In the genomic region with DNA sequence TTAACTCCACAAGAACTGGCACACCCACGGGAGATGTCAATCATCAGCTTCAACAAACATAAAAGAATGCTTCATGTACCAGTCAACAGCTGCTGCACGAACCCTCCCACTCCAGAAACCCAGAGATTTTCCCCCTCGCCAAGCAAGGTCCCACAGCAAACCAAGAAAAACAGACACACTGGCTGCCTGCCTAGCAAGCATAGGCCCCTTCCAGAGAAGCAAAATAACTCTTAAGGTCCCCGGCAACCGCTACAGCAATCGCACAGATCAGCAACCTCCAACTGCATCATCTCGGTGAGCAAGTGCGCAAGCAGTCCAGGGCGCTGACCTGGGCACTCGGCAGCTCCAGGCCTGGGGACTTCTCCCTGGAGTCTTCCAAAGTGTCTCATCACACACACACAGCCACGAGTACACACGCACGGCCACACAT, we compare ENCODE assay signal across 1 cellular context.
TF ChIP-seq lines count a peak whose summit lies in the region.

No MANE protein-coding gene starts in this region.

TF ChIP-seq in HepG2, 621 proteins besides CTCF, POLR2A, EP300 and RAD21 (continued from another document):
- TF ChIP-seq, protein P1, sequence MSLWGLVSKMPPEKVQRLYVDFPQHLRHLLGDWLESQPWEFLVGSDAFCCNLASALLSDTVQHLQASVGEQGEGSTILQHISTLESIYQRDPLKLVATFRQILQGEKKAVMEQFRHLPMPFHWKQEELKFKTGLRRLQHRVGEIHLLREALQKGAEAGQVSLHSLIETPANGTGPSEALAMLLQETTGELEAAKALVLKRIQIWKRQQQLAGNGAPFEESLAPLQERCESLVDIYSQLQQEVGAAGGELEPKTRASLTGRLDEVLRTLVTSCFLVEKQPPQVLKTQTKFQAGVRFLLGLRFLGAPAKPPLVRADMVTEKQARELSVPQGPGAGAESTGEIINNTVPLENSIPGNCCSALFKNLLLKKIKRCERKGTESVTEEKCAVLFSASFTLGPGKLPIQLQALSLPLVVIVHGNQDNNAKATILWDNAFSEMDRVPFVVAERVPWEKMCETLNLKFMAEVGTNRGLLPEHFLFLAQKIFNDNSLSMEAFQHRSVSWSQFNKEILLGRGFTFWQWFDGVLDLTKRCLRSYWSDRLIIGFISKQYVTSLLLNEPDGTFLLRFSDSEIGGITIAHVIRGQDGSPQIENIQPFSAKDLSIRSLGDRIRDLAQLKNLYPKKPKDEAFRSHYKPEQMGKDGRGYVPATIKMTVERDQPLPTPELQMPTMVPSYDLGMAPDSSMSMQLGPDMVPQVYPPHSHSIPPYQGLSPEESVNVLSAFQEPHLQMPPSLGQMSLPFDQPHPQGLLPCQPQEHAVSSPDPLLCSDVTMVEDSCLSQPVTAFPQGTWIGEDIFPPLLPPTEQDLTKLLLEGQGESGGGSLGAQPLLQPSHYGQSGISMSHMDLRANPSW (CRISPR knock-in tag; IDR thresholded peaks at IDR 0.05; ENCODE audit: borderline replicate concordance), result no peak
- TF ChIP-seq AGO2 (optimal IDR thresholded peaks at IDR 0.05; ENCODE audit: low read depth, low read length) (peak; percentile 88), ZNF484 (CRISPR knock-in tag; IDR thresholded peaks at IDR 0.05; ENCODE audit: borderline replicate concordance, low read depth) (no peak), NFE2 (CRISPR knock-in tag; IDR thresholded peaks at IDR 0.05) (no peak), POLR2AphosphoS5 (IDR thresholded peaks at IDR 0.05; ENCODE audit: low read depth, low read length) (peak; percentile 50), POLR2G (IDR thresholded peaks at IDR 0.05; ENCODE audit: low read depth, low read length) (peak; percentile 60), PAF1 (CRISPR knock-in tag; IDR thresholded peaks at IDR 0.05) (0 out of 2 replicates have a peak, but pooled peaks have one; percentile 72), ZBTB38 (CRISPR knock-in tag; IDR thresholded peaks at IDR 0.05) (0 out of 2 replicates have a peak, but pooled peaks have one; percentile 21), ZNF839 (CRISPR knock-in tag; IDR thresholded peaks at IDR 0.05; ENCODE audit: borderline replicate concordance) (no peak), PITX1 (CRISPR knock-in tag; IDR thresholded peaks at IDR 0.05) (peak; percentile 22; the same call in 1 of the 2 replicates), ZNF737 (CRISPR knock-in tag; IDR thresholded peaks at IDR 0.05; ENCODE audit: borderline replicate concordance) (no peak), TARDBP (CRISPR knock-in tag; IDR thresholded peaks at IDR 0.05) (0 out of 2 replicates have a peak, but pooled peaks have one; percentile 22), FIP1L1 (IDR thresholded peaks at IDR 0.05; ENCODE audit: borderline replicate concordance, insufficient read depth, low read depth, low read length) (0 out of 2 replicates have a peak, but pooled peaks have one; percentile 74), POLR2AphosphoS2 (IDR thresholded peaks at IDR 0.05; ENCODE audit: low read depth, low read length) (peak; percentile 59; the same call in 1 of the 2 replicates), SCMH1 (CRISPR knock-in tag; IDR thresholded peaks at IDR 0.05; ENCODE audit: borderline replicate concordance) (no peak), KLF9 (CRISPR knock-in tag; IDR thresholded peaks at IDR 0.05; ENCODE audit: low read depth) (no peak), GTF3A (CRISPR knock-in tag; conservative IDR thresholded peaks at IDR 0.05) (no peak), ZFP1 (CRISPR knock-in tag; IDR thresholded peaks at IDR 0.05) (no peak)
- TF ChIP-seq, protein P2, sequence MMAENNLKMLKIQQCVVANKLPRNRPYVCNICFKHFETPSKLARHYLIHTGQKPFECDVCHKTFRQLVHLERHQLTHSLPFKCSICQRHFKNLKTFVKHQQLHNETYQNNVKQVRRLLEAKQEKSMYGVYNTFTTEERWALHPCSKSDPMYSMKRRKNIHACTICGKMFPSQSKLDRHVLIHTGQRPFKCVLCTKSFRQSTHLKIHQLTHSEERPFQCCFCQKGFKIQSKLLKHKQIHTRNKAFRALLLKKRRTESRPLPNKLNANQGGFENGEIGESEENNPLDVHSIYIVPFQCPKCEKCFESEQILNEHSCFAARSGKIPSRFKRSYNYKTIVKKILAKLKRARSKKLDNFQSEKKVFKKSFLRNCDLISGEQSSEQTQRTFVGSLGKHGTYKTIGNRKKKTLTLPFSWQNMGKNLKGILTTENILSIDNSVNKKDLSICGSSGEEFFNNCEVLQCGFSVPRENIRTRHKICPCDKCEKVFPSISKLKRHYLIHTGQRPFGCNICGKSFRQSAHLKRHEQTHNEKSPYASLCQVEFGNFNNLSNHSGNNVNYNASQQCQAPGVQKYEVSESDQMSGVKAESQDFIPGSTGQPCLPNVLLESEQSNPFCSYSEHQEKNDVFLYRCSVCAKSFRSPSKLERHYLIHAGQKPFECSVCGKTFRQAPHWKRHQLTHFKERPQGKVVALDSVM (CRISPR knock-in tag; IDR thresholded peaks at IDR 0.05), result no peak
- TF ChIP-seq, protein P3, sequence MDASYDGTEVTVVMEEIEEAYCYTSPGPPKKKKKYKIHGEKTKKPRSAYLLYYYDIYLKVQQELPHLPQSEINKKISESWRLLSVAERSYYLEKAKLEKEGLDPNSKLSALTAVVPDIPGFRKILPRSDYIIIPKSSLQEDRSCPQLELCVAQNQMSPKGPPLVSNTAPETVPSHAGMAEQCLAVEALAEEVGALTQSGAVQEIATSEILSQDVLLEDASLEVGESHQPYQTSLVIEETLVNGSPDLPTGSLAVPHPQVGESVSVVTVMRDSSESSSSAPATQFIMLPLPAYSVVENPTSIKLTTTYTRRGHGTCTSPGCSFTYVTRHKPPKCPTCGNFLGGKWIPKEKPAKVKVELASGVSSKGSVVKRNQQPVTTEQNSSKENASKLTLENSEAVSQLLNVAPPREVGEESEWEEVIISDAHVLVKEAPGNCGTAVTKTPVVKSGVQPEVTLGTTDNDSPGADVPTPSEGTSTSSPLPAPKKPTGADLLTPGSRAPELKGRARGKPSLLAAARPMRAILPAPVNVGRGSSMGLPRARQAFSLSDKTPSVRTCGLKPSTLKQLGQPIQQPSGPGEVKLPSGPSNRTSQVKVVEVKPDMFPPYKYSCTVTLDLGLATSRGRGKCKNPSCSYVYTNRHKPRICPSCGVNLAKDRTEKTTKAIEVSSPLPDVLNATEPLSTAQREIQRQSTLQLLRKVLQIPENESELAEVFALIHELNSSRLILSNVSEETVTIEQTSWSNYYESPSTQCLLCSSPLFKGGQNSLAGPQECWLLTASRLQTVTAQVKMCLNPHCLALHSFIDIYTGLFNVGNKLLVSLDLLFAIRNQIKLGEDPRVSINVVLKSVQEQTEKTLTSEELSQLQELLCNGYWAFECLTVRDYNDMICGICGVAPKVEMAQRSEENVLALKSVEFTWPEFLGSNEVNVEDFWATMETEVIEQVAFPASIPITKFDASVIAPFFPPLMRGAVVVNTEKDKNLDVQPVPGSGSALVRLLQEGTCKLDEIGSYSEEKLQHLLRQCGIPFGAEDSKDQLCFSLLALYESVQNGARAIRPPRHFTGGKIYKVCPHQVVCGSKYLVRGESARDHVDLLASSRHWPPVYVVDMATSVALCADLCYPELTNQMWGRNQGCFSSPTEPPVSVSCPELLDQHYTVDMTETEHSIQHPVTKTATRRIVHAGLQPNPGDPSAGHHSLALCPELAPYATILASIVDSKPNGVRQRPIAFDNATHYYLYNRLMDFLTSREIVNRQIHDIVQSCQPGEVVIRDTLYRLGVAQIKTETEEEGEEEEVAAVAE (CRISPR knock-in tag; IDR thresholded peaks at IDR 0.05; ENCODE audit: borderline replicate concordance), result 0 out of 2 replicates have a peak, but pooled peaks have one; percentile 9
- TF ChIP-seq, protein P4, sequence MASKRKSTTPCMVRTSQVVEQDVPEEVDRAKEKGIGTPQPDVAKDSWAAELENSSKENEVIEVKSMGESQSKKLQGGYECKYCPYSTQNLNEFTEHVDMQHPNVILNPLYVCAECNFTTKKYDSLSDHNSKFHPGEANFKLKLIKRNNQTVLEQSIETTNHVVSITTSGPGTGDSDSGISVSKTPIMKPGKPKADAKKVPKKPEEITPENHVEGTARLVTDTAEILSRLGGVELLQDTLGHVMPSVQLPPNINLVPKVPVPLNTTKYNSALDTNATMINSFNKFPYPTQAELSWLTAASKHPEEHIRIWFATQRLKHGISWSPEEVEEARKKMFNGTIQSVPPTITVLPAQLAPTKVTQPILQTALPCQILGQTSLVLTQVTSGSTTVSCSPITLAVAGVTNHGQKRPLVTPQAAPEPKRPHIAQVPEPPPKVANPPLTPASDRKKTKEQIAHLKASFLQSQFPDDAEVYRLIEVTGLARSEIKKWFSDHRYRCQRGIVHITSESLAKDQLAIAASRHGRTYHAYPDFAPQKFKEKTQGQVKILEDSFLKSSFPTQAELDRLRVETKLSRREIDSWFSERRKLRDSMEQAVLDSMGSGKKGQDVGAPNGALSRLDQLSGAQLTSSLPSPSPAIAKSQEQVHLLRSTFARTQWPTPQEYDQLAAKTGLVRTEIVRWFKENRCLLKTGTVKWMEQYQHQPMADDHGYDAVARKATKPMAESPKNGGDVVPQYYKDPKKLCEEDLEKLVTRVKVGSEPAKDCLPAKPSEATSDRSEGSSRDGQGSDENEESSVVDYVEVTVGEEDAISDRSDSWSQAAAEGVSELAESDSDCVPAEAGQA (IDR thresholded peaks at IDR 0.05; ENCODE audit: low read depth), result no peak
- TF ChIP-seq, protein P4 (CRISPR knock-in tag; IDR thresholded peaks at IDR 0.05; ENCODE audit: borderline replicate concordance), result no peak
- TF ChIP-seq, protein P5, sequence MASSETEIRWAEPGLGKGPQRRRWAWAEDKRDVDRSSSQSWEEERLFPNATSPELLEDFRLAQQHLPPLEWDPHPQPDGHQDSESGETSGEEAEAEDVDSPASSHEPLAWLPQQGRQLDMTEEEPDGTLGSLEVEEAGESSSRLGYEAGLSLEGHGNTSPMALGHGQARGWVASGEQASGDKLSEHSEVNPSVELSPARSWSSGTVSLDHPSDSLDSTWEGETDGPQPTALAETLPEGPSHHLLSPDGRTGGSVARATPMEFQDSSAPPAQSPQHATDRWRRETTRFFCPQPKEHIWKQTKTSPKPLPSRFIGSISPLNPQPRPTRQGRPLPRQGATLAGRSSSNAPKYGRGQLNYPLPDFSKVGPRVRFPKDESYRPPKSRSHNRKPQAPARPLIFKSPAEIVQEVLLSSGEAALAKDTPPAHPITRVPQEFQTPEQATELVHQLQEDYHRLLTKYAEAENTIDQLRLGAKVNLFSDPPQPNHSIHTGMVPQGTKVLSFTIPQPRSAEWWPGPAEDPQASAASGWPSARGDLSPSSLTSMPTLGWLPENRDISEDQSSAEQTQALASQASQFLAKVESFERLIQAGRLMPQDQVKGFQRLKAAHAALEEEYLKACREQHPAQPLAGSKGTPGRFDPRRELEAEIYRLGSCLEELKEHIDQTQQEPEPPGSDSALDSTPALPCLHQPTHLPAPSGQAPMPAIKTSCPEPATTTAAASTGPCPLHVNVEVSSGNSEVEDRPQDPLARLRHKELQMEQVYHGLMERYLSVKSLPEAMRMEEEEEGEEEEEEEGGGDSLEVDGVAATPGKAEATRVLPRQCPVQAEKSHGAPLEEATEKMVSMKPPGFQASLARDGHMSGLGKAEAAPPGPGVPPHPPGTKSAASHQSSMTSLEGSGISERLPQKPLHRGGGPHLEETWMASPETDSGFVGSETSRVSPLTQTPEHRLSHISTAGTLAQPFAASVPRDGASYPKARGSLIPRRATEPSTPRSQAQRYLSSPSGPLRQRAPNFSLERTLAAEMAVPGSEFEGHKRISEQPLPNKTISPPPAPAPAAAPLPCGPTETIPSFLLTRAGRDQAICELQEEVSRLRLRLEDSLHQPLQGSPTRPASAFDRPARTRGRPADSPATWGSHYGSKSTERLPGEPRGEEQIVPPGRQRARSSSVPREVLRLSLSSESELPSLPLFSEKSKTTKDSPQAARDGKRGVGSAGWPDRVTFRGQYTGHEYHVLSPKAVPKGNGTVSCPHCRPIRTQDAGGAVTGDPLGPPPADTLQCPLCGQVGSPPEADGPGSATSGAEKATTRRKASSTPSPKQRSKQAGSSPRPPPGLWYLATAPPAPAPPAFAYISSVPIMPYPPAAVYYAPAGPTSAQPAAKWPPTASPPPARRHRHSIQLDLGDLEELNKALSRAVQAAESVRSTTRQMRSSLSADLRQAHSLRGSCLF (CRISPR knock-in tag; IDR thresholded peaks at IDR 0.05; ENCODE audit: borderline replicate concordance), result no peak
TF ChIP-seq in HepG2: peak in this region for 12.
